Comparison of ENCODE assay signal across 26 cellular contexts in genomic region chr9:22148876-22149637, GRCh38.
DNase-seq lines count a peak whose midpoint lies in the region; ATAC-seq, FAIRE-seq and TF ChIP-seq lines count a peak whose summit lies in the region.
"Had no signal": no experiment of that assay in that cellular context is flagged by ENCODE, and none has a peak within 500 bp of the region (broad histone marks: within the 10 kb centered on the region; RNA-seq: fewer than 3 reads in every experiment).

No MANE protein-coding gene starts in this region.

- no peaks in the 10 kb centered on the region for H4K20me1 ChIP-seq in mammary epithelial cell (ENCODE audit: insufficient read depth, low read length)
- H4K20me1 ChIP-seq in astrocyte (ENCODE audit: insufficient read depth, low read length) = no peaks in the 10 kb centered on the region
- H4K20me1 ChIP-seq: BLaER1 had no signal

- H3K27ac Mint-ChIP-seq in MCF 10A (ENCODE audit: low read depth, unreplicated experiment) (no peak overlapping the region), astrocyte (ENCODE audit: unreplicated experiment) (no peak overlapping the region)
- H3K27ac Mint-ChIP-seq: activated naive CD4-positive, alpha-beta T cell treated with anti-CD3 and anti-CD28 coated beads, Interleukin-2, amount 50 U/mL, for 24 hours; immature natural killer cell had no signal

- CTCF ChIA-PET in mammary epithelial cell (lab: Charles Lee; ENCODE audit: low non-redundant PET) = no interaction called here
- CTCF ChIA-PET in MCF 10A (lab: Yijun Ruan, JAX) = no interaction called here

- H3K36me3 Mint-ChIP-seq in MCF 10A (ENCODE audit: insufficient read depth, unreplicated experiment) (no peaks in the 10 kb centered on the region), astrocyte (ENCODE audit: low read depth, unreplicated experiment) (no peaks in the 10 kb centered on the region)
- H3K36me3 Mint-ChIP-seq: activated naive CD4-positive, alpha-beta T cell treated with anti-CD3 and anti-CD28 coated beads, Interleukin-2, amount 50 U/mL, for 24 hours; immature natural killer cell had no signal

- H3K36me3 ChIP-seq in mammary epithelial cell (ENCODE audit: insufficient read depth, low read length) (no peaks in the 10 kb centered on the region), astrocyte (ENCODE audit: insufficient read depth, low read length) (no peaks in the 10 kb centered on the region), skeletal muscle satellite cell (ENCODE audit: insufficient read depth, low read length) (no peaks in the 10 kb centered on the region)
- H3K36me3 ChIP-seq: BLaER1, upper lobe of left lung had no signal

- POLR2A ChIA-PET in MCF 10A (lab: Yijun Ruan, JAX) = no interaction called here

- intact Hi-C loops in mammary epithelial cell (cut with micrococcal nuclease) (no loop called here), MCF 10A (cut with micrococcal nuclease) (no loop called here)

- H3K4me3 ChIP-seq in mammary epithelial cell (replicated peaks in 1 of 3; ENCODE audit: insufficient read depth in 1 of 3, low read depth in 2 of 3, low read length in 3 of 3) (no peak overlapping the region), astrocyte (ENCODE audit: insufficient read depth, low read depth, low read length) (no peak overlapping the region), fibroblast of villous mesenchyme (ENCODE audit: low read depth, low read length) (no peak overlapping the region), skeletal muscle satellite cell (ENCODE audit: low read length) (no peak overlapping the region)
- H3K4me3 ChIP-seq: BLaER1, K562, upper lobe of left lung had no signal

- ATAC-seq in GM19324 (IDR thresholded peaks at IDR 0.05; ENCODE audit: low FRiP score, unreplicated experiment) = no peak
- ATAC-seq: K562 had no signal

- H3K9me3 Mint-ChIP-seq in MCF 10A (ENCODE audit: unreplicated experiment) = no peaks in the 10 kb centered on the region
- no peaks in the 10 kb centered on the region for H3K9me3 Mint-ChIP-seq in astrocyte (ENCODE audit: unreplicated experiment)
- H3K9me3 Mint-ChIP-seq: activated naive CD4-positive, alpha-beta T cell treated with anti-CD3 and anti-CD28 coated beads, Interleukin-2, amount 50 U/mL, for 24 hours; activated T-cell treated with anti-CD3 and anti-CD28 coated beads, Interleukin-2, amount 50 U/mL, for 72 hours had no signal

- dilution Hi-C loops in mammary epithelial cell (cut with HindIII; ENCODE audit: low sequenced_read_pairs) = loop anchor here (5.0 kb wide), 1 partner anchor 102 kb away; no protein-coding TSS in a partner anchor

- H3K27ac ChIP-seq in mammary epithelial cell (ENCODE audit: insufficient read depth, low read depth, low read length) (peak overlapping the region; percentile 78), astrocyte (ENCODE audit: low read depth, low read length) (peak overlapping the region; percentile 88)
- H3K27ac ChIP-seq: BLaER1, upper lobe of left lung had no signal

- H3K27me3 ChIP-seq in mammary epithelial cell (ENCODE audit: insufficient read depth, low read length) = no peaks in the 10 kb centered on the region
- H3K27me3 ChIP-seq in astrocyte (ENCODE audit: insufficient read depth, low read length) = no peaks in the 10 kb centered on the region
- no peaks in the 10 kb centered on the region for H3K27me3 ChIP-seq in skeletal muscle satellite cell (ENCODE audit: control insufficient read depth, insufficient read depth, low read length)
- H3K27me3 ChIP-seq: BLaER1, upper lobe of left lung had no signal

- H3K4me2 ChIP-seq in mammary epithelial cell (ENCODE audit: insufficient read depth, low read depth, low read length) (no peak overlapping the region), astrocyte (ENCODE audit: low read length) (peak overlapping the region; percentile 54), skeletal muscle satellite cell (ENCODE audit: low read length) (no peak overlapping the region)
- H3K4me2 ChIP-seq: BLaER1 had no signal

- H3K4me3 Mint-ChIP-seq in MCF 10A (ENCODE audit: unreplicated experiment) (no peak overlapping the region), astrocyte (ENCODE audit: unreplicated experiment) (no peak overlapping the region)
- H3K4me3 Mint-ChIP-seq: activated naive CD4-positive, alpha-beta T cell treated with anti-CD3 and anti-CD28 coated beads, Interleukin-2, amount 50 U/mL, for 24 hours; activated T-cell treated with anti-CD3 and anti-CD28 coated beads, Interleukin-2, amount 50 U/mL, for 72 hours; immature natural killer cell had no signal

- in situ Hi-C loops in mammary epithelial cell (cut with MboI; ENCODE audit: low sequenced_read_pairs in 2 of 2) = no loop called here

- peak overlapping the region; percentile 56 for H2AFZ ChIP-seq in mammary epithelial cell (ENCODE audit: low read depth, low read length)
- no peak overlapping the region for H2AFZ ChIP-seq in astrocyte (ENCODE audit: low read depth, low read length)

- TF ChIP-seq CTCF in mammary epithelial cell (conservative IDR thresholded peaks at IDR 0.05 in 1 of 2, IDR thresholded peaks at IDR 0.05 in 1 of 2; ENCODE audit: extremely low read depth in 1 of 2, insufficient read depth in 1 of 2, low read depth in 1 of 2, low read length in 2 of 2) = no peak
- TF ChIP-seq CTCF in MCF 10A (IDR thresholded peaks at IDR 0.05; ENCODE audit: unreplicated experiment) = no peak
- TF ChIP-seq CTCF in astrocyte (IDR thresholded peaks at IDR 0.05; ENCODE audit: insufficient read depth, low read depth, low read length) = no peak
- no peak for TF ChIP-seq CTCF in fibroblast of villous mesenchyme (IDR thresholded peaks at IDR 0.05; ENCODE audit: insufficient read depth, low read depth, low read length)

- H3K9me3 ChIP-seq in mammary epithelial cell (replicated peaks; ENCODE audit: insufficient read depth, low read length) = no peaks in the 10 kb centered on the region
- no peaks in the 10 kb centered on the region for H3K9me3 ChIP-seq in astrocyte (ENCODE audit: insufficient read depth, low read depth, low read length)
- no peaks in the 10 kb centered on the region for H3K9me3 ChIP-seq in skeletal muscle satellite cell (replicated peaks; ENCODE audit: low read length)
- H3K9me3 ChIP-seq: BLaER1, Caco-2, upper lobe of left lung had no signal

- H3K27me3 Mint-ChIP-seq in MCF 10A (ENCODE audit: insufficient read depth, unreplicated experiment) (no peaks in the 10 kb centered on the region), astrocyte (ENCODE audit: low read depth, unreplicated experiment) (no peaks in the 10 kb centered on the region)

- H3K4me1 Mint-ChIP-seq in MCF 10A (ENCODE audit: insufficient read depth, unreplicated experiment) (no peaks in the 10 kb centered on the region), astrocyte (ENCODE audit: low read depth, unreplicated experiment) (peaks cover 23% of the 10 kb centered on the region)
- H3K4me1 Mint-ChIP-seq: immature natural killer cell had no signal

- BruUV-seq in mammary epithelial cell (replicated peaks; lab: Mats Ljungman, UMichigan) = no TSS peak
- no TSS peak for BruUV-seq in MCF 10A (replicated peaks; lab: Mats Ljungman, UMichigan)

- H3K79me2 ChIP-seq in mammary epithelial cell (ENCODE audit: insufficient read depth, low read length) (no peaks in the 10 kb centered on the region), astrocyte (ENCODE audit: insufficient read depth, low read length) (no peaks in the 10 kb centered on the region)

- H3K9ac ChIP-seq in mammary epithelial cell (ENCODE audit: insufficient read depth, low read length) (no peak overlapping the region), astrocyte (ENCODE audit: low read length) (peak overlapping the region; percentile 54), skeletal muscle satellite cell (ENCODE audit: low read depth, low read length) (peak overlapping the region; percentile 42)
- H3K9ac ChIP-seq: BLaER1 had no signal

- DNase-seq in mammary epithelial cell = no peak
- no peak for DNase-seq in MCF 10A (ENCODE audit: unreplicated experiment)
- DNase-seq in astrocyte (ENCODE audit: low read depth) = peak; percentile 59
- peak; percentile 86 for DNase-seq in fibroblast of villous mesenchyme (ENCODE audit: low read depth)
- DNase-seq in germinal center (ENCODE audit: low spot score) = no peak
- DNase-seq in middle frontal gyrus (ENCODE audit: extremely low spot score, low spot score) = no peak
- DNase-seq: 8988T; activated CD4-positive, alpha-beta T cell treated with anti-CD3 and anti-CD28 coated beads for 1 hour; aorta; Caco-2; cerebellar nuclear complex; immature natural killer cell; MM.1S; NCI-H1436; NCI-H524; nucleus accumbens; RPMI8226; upper lobe of left lung had no signal

- H3K4me1 ChIP-seq in mammary epithelial cell (ENCODE audit: insufficient read depth, low read length) (peaks cover 30% of the 10 kb centered on the region), astrocyte (ENCODE audit: insufficient read depth, low read length) (peaks cover 24% of the 10 kb centered on the region), skeletal muscle satellite cell (ENCODE audit: control insufficient read depth, insufficient read depth, low read length) (peaks cover 38% of the 10 kb centered on the region)
- H3K4me1 ChIP-seq: BLaER1, upper lobe of left lung had no signal

- no peak for FAIRE-seq in astrocyte (lab: Jason Lieb, UNC)
- FAIRE-seq: GM12892, K562, TTC549 had no signal

Comparison
In these comparisons a context has a peak if more than half of its experiments do, and no peak if none do; other contexts are left out.
1. DNase-seq: peak in astrocyte (single experiment) and fibroblast of villous mesenchyme (single experiment); none in mammary epithelial cell (single experiment), MCF 10A (single experiment), germinal center (single experiment) and middle frontal gyrus (single experiment).